ENCODE assay signal across 2 cellular contexts in genomic region chr14:104598461-104599273, GRCh38.
TF ChIP-seq lines count a peak whose summit lies in the region.

No MANE protein-coding gene starts in this region.

TF ChIP-seq in SK-N-SH, 30 proteins besides CTCF, POLR2A, EP300 and RAD21 (continued from another document):
- no peak for TF ChIP-seq USF2 (IDR thresholded peaks at IDR 0.05; ENCODE audit: borderline replicate concordance, low read depth, low read length)

TF ChIP-seq in SK-N-SH treated with all-trans-retinoic acid at 6 μM for 48 hours, 23 proteins besides CTCF, POLR2A, EP300 and RAD21 (continued from another document):
- TF ChIP-seq, protein P1, sequence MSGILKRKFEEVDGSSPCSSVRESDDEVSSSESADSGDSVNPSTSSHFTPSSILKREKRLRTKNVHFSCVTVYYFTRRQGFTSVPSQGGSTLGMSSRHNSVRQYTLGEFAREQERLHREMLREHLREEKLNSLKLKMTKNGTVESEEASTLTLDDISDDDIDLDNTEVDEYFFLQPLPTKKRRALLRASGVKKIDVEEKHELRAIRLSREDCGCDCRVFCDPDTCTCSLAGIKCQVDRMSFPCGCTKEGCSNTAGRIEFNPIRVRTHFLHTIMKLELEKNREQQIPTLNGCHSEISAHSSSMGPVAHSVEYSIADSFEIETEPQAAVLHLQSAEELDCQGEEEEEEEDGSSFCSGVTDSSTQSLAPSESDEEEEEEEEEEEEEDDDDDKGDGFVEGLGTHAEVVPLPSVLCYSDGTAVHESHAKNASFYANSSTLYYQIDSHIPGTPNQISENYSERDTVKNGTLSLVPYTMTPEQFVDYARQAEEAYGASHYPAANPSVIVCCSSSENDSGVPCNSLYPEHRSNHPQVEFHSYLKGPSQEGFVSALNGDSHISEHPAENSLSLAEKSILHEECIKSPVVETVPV (CRISPR knock-in tag; IDR thresholded peaks at IDR 0.05), result no peak
- TF ChIP-seq ZFP3 (CRISPR knock-in tag; IDR thresholded peaks at IDR 0.05), result no peak
- no peak for TF ChIP-seq TCF4 (CRISPR knock-in tag; IDR thresholded peaks at IDR 0.05; ENCODE audit: borderline replicate concordance)
- no peak for TF ChIP-seq CREB5 (CRISPR knock-in tag; IDR thresholded peaks at IDR 0.05; ENCODE audit: low read depth)
- no peak for TF ChIP-seq ZFP30 (CRISPR knock-in tag; IDR thresholded peaks at IDR 0.05)
- TF ChIP-seq CSDC2 (CRISPR knock-in tag; IDR thresholded peaks at IDR 0.05), result no peak
- TF ChIP-seq, protein P2, sequence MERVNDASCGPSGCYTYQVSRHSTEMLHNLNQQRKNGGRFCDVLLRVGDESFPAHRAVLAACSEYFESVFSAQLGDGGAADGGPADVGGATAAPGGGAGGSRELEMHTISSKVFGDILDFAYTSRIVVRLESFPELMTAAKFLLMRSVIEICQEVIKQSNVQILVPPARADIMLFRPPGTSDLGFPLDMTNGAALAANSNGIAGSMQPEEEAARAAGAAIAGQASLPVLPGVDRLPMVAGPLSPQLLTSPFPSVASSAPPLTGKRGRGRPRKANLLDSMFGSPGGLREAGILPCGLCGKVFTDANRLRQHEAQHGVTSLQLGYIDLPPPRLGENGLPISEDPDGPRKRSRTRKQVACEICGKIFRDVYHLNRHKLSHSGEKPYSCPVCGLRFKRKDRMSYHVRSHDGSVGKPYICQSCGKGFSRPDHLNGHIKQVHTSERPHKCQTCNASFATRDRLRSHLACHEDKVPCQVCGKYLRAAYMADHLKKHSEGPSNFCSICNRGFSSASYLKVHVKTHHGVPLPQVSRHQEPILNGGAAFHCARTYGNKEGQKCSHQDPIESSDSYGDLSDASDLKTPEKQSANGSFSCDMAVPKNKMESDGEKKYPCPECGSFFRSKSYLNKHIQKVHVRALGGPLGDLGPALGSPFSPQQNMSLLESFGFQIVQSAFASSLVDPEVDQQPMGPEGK (CRISPR knock-in tag; IDR thresholded peaks at IDR 0.05; ENCODE audit: borderline replicate concordance), result no peak
- TF ChIP-seq ISL1 (CRISPR knock-in tag; IDR thresholded peaks at IDR 0.05), result no peak
- TF ChIP-seq TOX (CRISPR knock-in tag; IDR thresholded peaks at IDR 0.05; ENCODE audit: borderline replicate concordance), result no peak
- no peak for TF ChIP-seq SNAI2 (CRISPR knock-in tag; IDR thresholded peaks at IDR 0.05)
- no peak for TF ChIP-seq POU6F1 (CRISPR knock-in tag; IDR thresholded peaks at IDR 0.05; ENCODE audit: borderline replicate concordance, low read depth)
- TF ChIP-seq ZNF565 (CRISPR knock-in tag; conservative IDR thresholded peaks at IDR 0.05; ENCODE audit: low read depth), result no peak
- no peak for TF ChIP-seq ZNF8 (CRISPR knock-in tag; IDR thresholded peaks at IDR 0.05)
- TF ChIP-seq ZC3H10 (CRISPR knock-in tag; IDR thresholded peaks at IDR 0.05), result no peak
- TF ChIP-seq PPARA (CRISPR knock-in tag; IDR thresholded peaks at IDR 0.05; ENCODE audit: borderline replicate concordance), result no peak
